Comparison of ENCODE assay signal across 8 cellular contexts in genomic region chr6:16712250-16712930, GRCh38. TPM values are rescaled to one million over a fixed set of nuclear protein-coding genes. Genes with fewer than 3 reads are reported as not detected.
DNase-seq lines count a peak whose midpoint lies in the region; ATAC-seq and TF ChIP-seq lines count a peak whose summit lies in the region.

No MANE protein-coding gene starts in this region.

- H3K4me3 Mint-ChIP-seq in HFFc6 = peak overlapping the region; percentile 83
- H3K4me3 Mint-ChIP-seq in effector memory CD8-positive, alpha-beta T cell = peak overlapping the region; percentile 78 to 79

- peaks cover 33% of the 10 kb centered on the region for H3K4me1 ChIP-seq in PC-9 (replicated peaks; ENCODE audit: insufficient read depth)
- H3K4me1 ChIP-seq in psoas muscle = peaks cover 25% of the 10 kb centered on the region

- WGBS in psoas muscle, 3 donors = 51 to 63% (median 56%) methylated on average over 12 of the region's 12 CpGs

- H3K4me3 ChIP-seq in PC-9 (peak overlapping the region; percentile 34; the same call in 1 of the 2 replicates), psoas muscle (peak overlapping the region; percentile 4)

- no peaks in the 10 kb centered on the region for H3K9me3 Mint-ChIP-seq in HFFc6
- H3K9me3 Mint-ChIP-seq in effector memory CD8-positive, alpha-beta T cell = no peaks in the 10 kb centered on the region

- H3K27ac ChIP-seq in PC-9 = peak overlapping the region; percentile 95
- peak overlapping the region; percentile 74 for H3K27ac ChIP-seq in psoas muscle

- no peaks in the 10 kb centered on the region for H4K20me1 ChIP-seq in PC-9 (ENCODE audit: insufficient read depth)

- H3K36me3 ChIP-seq in PC-9 (ENCODE audit: low read depth) (no peaks in the 10 kb centered on the region), psoas muscle (ENCODE audit: insufficient read depth in 1 of 2, low read depth in 1 of 2) (no peaks in the 10 kb centered on the region)

- H3K9me2 ChIP-seq in PC-9 (ENCODE audit: insufficient read depth) = no peaks in the 10 kb centered on the region

- TF ChIP-seq CTCF in HFFc6 (IDR thresholded peaks at IDR 0.05) = no peak
- TF ChIP-seq CTCF in PC-9 (conservative IDR thresholded peaks at IDR 0.05) = no peak
- no peak for TF ChIP-seq CTCF in psoas muscle (IDR thresholded peaks at IDR 0.05)

- H3K27me3 Mint-ChIP-seq in HFFc6 (ENCODE audit: insufficient read depth) = no peaks in the 10 kb centered on the region
- H3K27me3 Mint-ChIP-seq in effector memory CD8-positive, alpha-beta T cell = no peaks in the 10 kb centered on the region

- H3K9me3 ChIP-seq in PC-9 (ENCODE audit: insufficient read depth, low read depth) = no peaks in the 10 kb centered on the region
- H3K9me3 ChIP-seq in psoas muscle = no peaks in the 10 kb centered on the region

- DNase-seq in HFFc6 (no peak), PC-9 (no peak), psoas muscle (no peak), NCI-H2171 (lab: John Stamatoyannopoulos, UW) (no peak), NCI-H345 (lab: John Stamatoyannopoulos, UW) (no peak), NCI-H510A (lab: John Stamatoyannopoulos, UW) (no peak)
- peak in 2 of 3 experiments; percentile 30 to 36 for DNase-seq in effector memory CD8-positive, alpha-beta T cell

- BruUV-seq in PC-9 (replicated peaks; lab: Mats Ljungman, UMichigan) = TSS peak; percentile 91

- peaks cover 23% of the 10 kb centered on the region for H3K36me3 Mint-ChIP-seq in HFFc6 (ENCODE audit: low read depth)
- peaks cover 22% of the 10 kb centered on the region for H3K36me3 Mint-ChIP-seq in effector memory CD8-positive, alpha-beta T cell (ENCODE audit: insufficient read depth)

- CTCF ChIA-PET in PC-9 (lab: Charles Lee) = interaction anchor here (0.7 to 2.1 kb wide), 3 partner anchors 10 to 51 kb away, joined by 3 to 6 read pairs (median 5); no protein-coding TSS in a partner anchor

- intact Hi-C loops in PC-9 (cut with micrococcal nuclease; ENCODE audit: unreplicated experiment) = loop anchor here (2.0 to 5.0 kb wide), 3 partner anchors 40 to 380 kb away; no protein-coding TSS in a partner anchor
- intact Hi-C loops in psoas muscle (cut with DNase I) = no loop called here

- POLR2A ChIA-PET in PC-9 (lab: Charles Lee; ENCODE audit: unreplicated experiment) = no interaction called here

- peak overlapping the region; percentile 71 for H3K4me2 ChIP-seq in PC-9

- H3K27ac Mint-ChIP-seq in HFFc6 = peak overlapping the region; percentile 92
- H3K27ac Mint-ChIP-seq in effector memory CD8-positive, alpha-beta T cell = peak overlapping the region; percentile 91 to 93

- no peaks in the 10 kb centered on the region for H3K27me3 ChIP-seq in PC-9 (ENCODE audit: insufficient read depth, low read depth)
- no peaks in the 10 kb centered on the region for H3K27me3 ChIP-seq in psoas muscle (ENCODE audit: insufficient read depth in 3 of 3, low read length in 2 of 3)

- H3F3A ChIP-seq in PC-9 (ENCODE audit: insufficient read depth, low read depth) = peaks cover 28% of the 10 kb centered on the region

- H2AFZ ChIP-seq in PC-9 = peak overlapping the region; percentile 24; the same call in 1 of the 2 replicates

- peaks cover 56% of the 10 kb centered on the region for H3K4me1 Mint-ChIP-seq in HFFc6 (ENCODE audit: low read depth)
- peaks cover 40 to 48% of the 10 kb centered on the region in 2 donors for H3K4me1 Mint-ChIP-seq in effector memory CD8-positive, alpha-beta T cell (ENCODE audit: low read depth in 2 of 2)

- peak; percentile 75 for ATAC-seq in GM18511 (IDR thresholded peaks at IDR 0.05; ENCODE audit: unreplicated experiment)
- peak; percentile 77 for ATAC-seq in effector memory CD8-positive, alpha-beta T cell (replicated peaks)
- ATAC-seq in psoas muscle = no peak

- H3K79me2 ChIP-seq in PC-9 (ENCODE audit: low read depth) = peaks cover 20% of the 10 kb centered on the region; the same call in 1 of the 2 replicates

RNA-seq across cellular contexts. Expression of gene ATXN1, which starts 48.9 kb away (rescaled TPM):
- total RNA-seq in HFFc6 (2021; fragmentation: NEBNext Ultra II Directional; extraction: Animal tissue kit (Norgen Biotek cat#: 25700)) = 10 to 100 TPM; 28.2 to 41.5 (median 30.5) TPM
- 35.6 and 42.7 TPM in 2 replicates for total RNA-seq in PC-9 (2021)
- 10 to 100 TPM; 21.6 to 50.9 (median 38.1) TPM for total RNA-seq in psoas muscle
- 1 to 10 TPM; 1.3 to 9.9 (median 5.1) TPM for polyA plus RNA-seq in psoas muscle

Comparison
In these comparisons a context has a peak if more than half of its experiments do, and no peak if none do; other contexts are left out.
1. ATAC-seq: peak in GM18511 (single experiment) and effector memory CD8-positive, alpha-beta T cell (single experiment); none in psoas muscle (0 of 4).
2. DNase-seq: peak in effector memory CD8-positive, alpha-beta T cell (2 of 3); none in HFFc6 (single experiment), PC-9 (0 of 2), psoas muscle (0 of 2), NCI-H2171 (single experiment), NCI-H345 (single experiment) and NCI-H510A (single experiment).